Comparison of ENCODE assay signal across 1 cellular context in genomic region chr15:26097216-26097615, GRCh38.
TF ChIP-seq lines count a peak whose summit lies in the region.

No MANE protein-coding gene starts in this region.

TF ChIP-seq in GM23338, 12 proteins besides CTCF, POLR2A, EP300 and RAD21 (continued from another document):
- TF ChIP-seq POLR2AphosphoS5 (IDR thresholded peaks at IDR 0.05; ENCODE audit: low read depth), result no peak
- TF ChIP-seq ZNF462 (CRISPR knock-in tag; IDR thresholded peaks at IDR 0.05), result no peak
- no peak for TF ChIP-seq ZNF114 (CRISPR knock-in tag; IDR thresholded peaks at IDR 0.05)
- no peak for TF ChIP-seq CREB1 (CRISPR knock-in tag; IDR thresholded peaks at IDR 0.05; ENCODE audit: low read depth)
